Comparison of ENCODE assay signal across 8 cellular contexts in genomic region chr19:18789883-18790565, GRCh38.
DNase-seq lines count a peak whose midpoint lies in the region; ATAC-seq and TF ChIP-seq lines count a peak whose summit lies in the region.

No MANE protein-coding gene starts in this region.

- H3K27ac Mint-ChIP-seq in stimulated activated naive CD8-positive, alpha-beta T cell treated with anti-CD3 and anti-CD28 coated beads, Interleukin-15, Interleukin-2, amounts not matched to agents 100 ng/mL and 50 ng/mL, for 24 hours, result no peak overlapping the region

- H3K9me3 Mint-ChIP-seq in stimulated activated naive CD8-positive, alpha-beta T cell treated with anti-CD3 and anti-CD28 coated beads, Interleukin-15, Interleukin-2, amounts not matched to agents 100 ng/mL and 50 ng/mL, for 24 hours, result no peaks in the 10 kb centered on the region

- no peak overlapping the region for H3K27ac ChIP-seq in iPS-20b (ENCODE audit: low read length)
- H3K27ac ChIP-seq in RWPE1, result no peak overlapping the region

- POLR2A ChIA-PET in RWPE1 (lab: Yijun Ruan, JAX; ENCODE audit: low non-redundant PET), result no interaction called here

- no peaks in the 10 kb centered on the region; the same call in 1 of the 2 replicates for H3K9me3 ChIP-seq in iPS-20b (ENCODE audit: insufficient read depth, low read depth, low read length)

- peak; percentile 71 for DNase-seq in activated effector memory CD4-positive, alpha-beta T cell treated with anti-CD3 and anti-CD28 coated beads, Interleukin-2, amount 50 U/mL, for 16 hours
- no peak for DNase-seq in activated effector memory CD4-positive, alpha-beta T cell treated with Interleukin-2 at 50 U/mL for 16 hours
- DNase-seq in activated T-cell treated with anti-CD3 and anti-CD28 coated beads, Interleukin-2, amount 50 U/mL, for 48 hours, result peak; percentile 38 to 54
- DNase-seq in NCI-H2081 treated with DMSO at 0.1 percent for 48 hours (lab: John Stamatoyannopoulos, UW), result no peak
- DNase-seq in RWPE1 (ENCODE audit: low spot score), result no peak

- peaks cover 43% of the 10 kb centered on the region for H3K4me1 Mint-ChIP-seq in stimulated activated naive CD8-positive, alpha-beta T cell treated with anti-CD3 and anti-CD28 coated beads, Interleukin-15, Interleukin-2, amounts not matched to agents 100 ng/mL and 50 ng/mL, for 24 hours (ENCODE audit: low read depth)

- peaks cover 72% of the 10 kb centered on the region for H3K27me3 Mint-ChIP-seq in stimulated activated naive CD8-positive, alpha-beta T cell treated with anti-CD3 and anti-CD28 coated beads, Interleukin-15, Interleukin-2, amounts not matched to agents 100 ng/mL and 50 ng/mL, for 24 hours

- peak overlapping the region; percentile 57; the same call in 1 of the 2 replicates for H3K4me3 ChIP-seq in iPS-20b (ENCODE audit: low read length)

- no peaks in the 10 kb centered on the region for H3K4me1 ChIP-seq in iPS-20b (ENCODE audit: insufficient read depth, low read length)

- H3K36me3 Mint-ChIP-seq in stimulated activated naive CD8-positive, alpha-beta T cell treated with anti-CD3 and anti-CD28 coated beads, Interleukin-15, Interleukin-2, amounts not matched to agents 100 ng/mL and 50 ng/mL, for 24 hours (ENCODE audit: low read depth), result peaks cover 4% of the 10 kb centered on the region

- TF ChIP-seq CTCF in RWPE1 (conservative IDR thresholded peaks at IDR 0.05; ENCODE audit: low read depth), result no peak

- H3K9ac ChIP-seq in iPS-20b (ENCODE audit: low read depth, low read length), result no peak overlapping the region

- CTCF ChIA-PET in RWPE1 (lab: Yijun Ruan, JAX), result no interaction called here

- H3K27me3 ChIP-seq in iPS-20b (ENCODE audit: insufficient read depth, low read length), result peaks cover 99% of the 10 kb centered on the region

- peak overlapping the region; percentile 66 for H3K4me3 Mint-ChIP-seq in stimulated activated naive CD8-positive, alpha-beta T cell treated with anti-CD3 and anti-CD28 coated beads, Interleukin-15, Interleukin-2, amounts not matched to agents 100 ng/mL and 50 ng/mL, for 24 hours

- no peaks in the 10 kb centered on the region for H3K36me3 ChIP-seq in iPS-20b (ENCODE audit: insufficient read depth, low read depth, low read length)

- no peak for ATAC-seq in HG02884 (IDR thresholded peaks at IDR 0.05; ENCODE audit: unreplicated experiment)

Comparison
In these comparisons a context has a peak if more than half of its experiments do, and no peak if none do; other contexts are left out.
1. DNase-seq: peak in activated effector memory CD4-positive, alpha-beta T cell treated with anti-CD3 and anti-CD28 coated beads, Interleukin-2, amount 50 U/mL, for 16 hours (single experiment) and activated T-cell treated with anti-CD3 and anti-CD28 coated beads, Interleukin-2, amount 50 U/mL, for 48 hours (2 of 2); none in activated effector memory CD4-positive, alpha-beta T cell treated with Interleukin-2 at 50 U/mL for 16 hours (single experiment), NCI-H2081 treated with DMSO at 0.1 percent for 48 hours (single experiment) and RWPE1 (single experiment).